In the genomic region with DNA sequence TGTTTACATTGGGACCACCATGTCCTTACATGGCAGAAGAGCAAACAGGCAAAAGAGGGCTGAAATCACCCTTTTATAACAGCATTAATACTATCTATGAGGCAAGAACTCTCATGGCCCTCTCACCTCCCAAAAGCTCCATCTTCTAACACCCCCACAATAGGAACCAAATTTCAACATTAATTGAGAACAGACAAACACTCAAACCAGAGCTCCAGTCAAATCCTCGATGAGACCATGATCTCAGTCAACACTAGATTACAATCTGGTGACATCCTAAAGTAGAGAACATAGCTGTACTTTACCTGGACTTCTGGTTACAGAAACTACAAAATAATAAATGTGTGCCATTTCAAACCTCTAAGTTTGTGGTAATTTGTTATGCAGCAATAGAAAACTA, we compare ENCODE assay signal across 11 cellular contexts. TPM values are rescaled to one million over a fixed set of nuclear protein-coding genes. Genes with fewer than 3 reads are reported as not detected.
DNase-seq lines count a peak whose midpoint lies in the region; ATAC-seq and TF ChIP-seq lines count a peak whose summit lies in the region.
"Had no signal": no experiment of that assay in that cellular context is flagged by ENCODE, and none has a peak within 500 bp of the region (broad histone marks: within the 10 kb centered on the region; RNA-seq: fewer than 3 reads in every experiment).

No MANE protein-coding gene starts in this region.

- H3K4me3 ChIP-seq in heart right ventricle (peak overlapping the region in 9 of 10 donors; percentile 30 to 56 (median 47)), MM.1S (ENCODE audit: low read length) (peak overlapping the region; percentile 64), mononuclear cell (ENCODE audit: low read length) (peak overlapping the region; percentile 57), upper lobe of right lung (peak overlapping the region; percentile 45)

- no peak for DNase-seq in heart right ventricle
- DNase-seq in Right ventricle myocardium inferior (ENCODE audit: missing footprints) = no peak
- no peak for DNase-seq in MM.1S
- no peak for DNase-seq in upper lobe of right lung
- no peak for DNase-seq in superior temporal gyrus (ENCODE audit: extremely low spot score)
- DNase-seq in effector CD8-positive, alpha-beta T cell (lab: John Stamatoyannopoulos, UW) = no peak
- DNase-seq: NCI-H1417 treated with DMSO at 0.1 percent for 48 hours had no signal

- ATAC-seq in heart right ventricle (peak in 3 of 8 donors; percentile 8 to 24 (median 19)), Right ventricle myocardium inferior (no peak), upper lobe of right lung (peak; percentile 45), GM18519 (IDR thresholded peaks at IDR 0.05; ENCODE audit: low FRiP score, unreplicated experiment) (no peak)
- ATAC-seq: SK-N-SH treated with all-trans-retinoic acid at 6 μM for 48 hours had no signal

- H3K9me2 ChIP-seq in MM.1S (replicated peaks; ENCODE audit: insufficient read depth, low read length) = no peaks in the 10 kb centered on the region

- H3K4me2 ChIP-seq in MM.1S (ENCODE audit: low read depth, low read length) = peak overlapping the region; percentile 60

- no peaks in the 10 kb centered on the region for H3K9me3 ChIP-seq in heart right ventricle
- no peaks in the 10 kb centered on the region for H3K9me3 ChIP-seq in MM.1S (replicated peaks; ENCODE audit: insufficient read depth, low read length)
- H3K9me3 ChIP-seq in mononuclear cell (ENCODE audit: low read depth, low read length) = no peaks in the 10 kb centered on the region
- H3K9me3 ChIP-seq in upper lobe of right lung = no peaks in the 10 kb centered on the region

- H3K9ac ChIP-seq in MM.1S (ENCODE audit: low read length) = peak overlapping the region; percentile 54; the same call in 1 of the 2 replicates

- peaks cover 41% of the 10 kb centered on the region for H3K79me2 ChIP-seq in MM.1S (ENCODE audit: low read length)

- H3K4me1 ChIP-seq in heart right ventricle (peaks cover 0 to 52% (median 10%) of the 10 kb centered on the region in 9 donors), MM.1S (ENCODE audit: low read length) (peaks cover 22% of the 10 kb centered on the region), mononuclear cell (ENCODE audit: insufficient read depth, low read length) (peaks cover 41% of the 10 kb centered on the region), upper lobe of right lung (peaks cover 12% of the 10 kb centered on the region)

- H3K27ac ChIP-seq in heart right ventricle = peak overlapping the region; percentile 61 to 92 (median 76)
- H3K27ac ChIP-seq in MM.1S (ENCODE audit: low read length) = peak overlapping the region; percentile 73
- H3K27ac ChIP-seq in upper lobe of right lung = peak overlapping the region; percentile 80

- H3K36me3 ChIP-seq in heart right ventricle = no peaks in the 10 kb centered on the region
- no peaks in the 10 kb centered on the region for H3K36me3 ChIP-seq in MM.1S (replicated peaks; ENCODE audit: insufficient read depth, low read length)
- no peaks in the 10 kb centered on the region for H3K36me3 ChIP-seq in upper lobe of right lung

- TF ChIP-seq CTCF in heart right ventricle (IDR thresholded peaks at IDR 0.05) (no peak), MM.1S (IDR thresholded peaks at IDR 0.05; ENCODE audit: low read length) (no peak), upper lobe of right lung (IDR thresholded peaks at IDR 0.05) (no peak)

- 54 to 57% methylated on average over 1 of the region's 1 CpG for WGBS in heart right ventricle, 2 donors

- intact Hi-C loops in heart right ventricle (cut with DNase I) (no loop called here), Right ventricle myocardium inferior (cut with DNase I) (no loop called here), upper lobe of right lung (cut with DNase I) (no loop called here)

- H2AFZ ChIP-seq in MM.1S (ENCODE audit: low read length) = peak overlapping the region; percentile 58

- H4K20me1 ChIP-seq in MM.1S (ENCODE audit: insufficient read depth, low read length) = no peaks in the 10 kb centered on the region

- peaks cover 18% of the 10 kb centered on the region for H3F3A ChIP-seq in MM.1S (ENCODE audit: insufficient read depth, low read length)

- H3K27me3 ChIP-seq in heart right ventricle = no peaks in the 10 kb centered on the region
- H3K27me3 ChIP-seq in MM.1S (replicated peaks; ENCODE audit: insufficient read depth, low read length) = no peaks in the 10 kb centered on the region
- H3K27me3 ChIP-seq in mononuclear cell (ENCODE audit: insufficient read depth, low read length) = no peaks in the 10 kb centered on the region
- no peaks in the 10 kb centered on the region for H3K27me3 ChIP-seq in upper lobe of right lung

RNA-seq across cellular contexts. Expression of a gene that starts 25.1 kb away (rescaled TPM):
- total RNA-seq in heart right ventricle (not detected), Right ventricle myocardium inferior (not detected), mononuclear cell (0.10 TPM), upper lobe of right lung (0.14 TPM)
- polyA plus RNA-seq in heart right ventricle = not detected
- total RNA-seq: activated CD4-positive, alpha-beta T cell treated with anti-CD3 and anti-CD28 coated beads, Interleukin-2, amount 10 ng/mL, durations not matched to agents 7 days and 5 days had no signal

RNA-seq across cellular contexts. Expression of a gene that starts 36.2 kb away (rescaled TPM):
- total RNA-seq in heart right ventricle (not detected), Right ventricle myocardium inferior (not detected), mononuclear cell (not detected), upper lobe of right lung (not detected)
- polyA plus RNA-seq in heart right ventricle = not detected
- total RNA-seq: activated CD4-positive, alpha-beta T cell treated with anti-CD3 and anti-CD28 coated beads, Interleukin-2, amount 10 ng/mL, durations not matched to agents 7 days and 5 days had no signal

RNA-seq across cellular contexts. Expression of a gene that starts 52.9 kb away (rescaled TPM):
- total RNA-seq in heart right ventricle (not detected), Right ventricle myocardium inferior (not detected), mononuclear cell (not detected), upper lobe of right lung (not detected)
- polyA plus RNA-seq in heart right ventricle = not detected
- total RNA-seq: activated CD4-positive, alpha-beta T cell treated with anti-CD3 and anti-CD28 coated beads, Interleukin-2, amount 10 ng/mL, durations not matched to agents 7 days and 5 days had no signal
